In the genomic region with DNA sequence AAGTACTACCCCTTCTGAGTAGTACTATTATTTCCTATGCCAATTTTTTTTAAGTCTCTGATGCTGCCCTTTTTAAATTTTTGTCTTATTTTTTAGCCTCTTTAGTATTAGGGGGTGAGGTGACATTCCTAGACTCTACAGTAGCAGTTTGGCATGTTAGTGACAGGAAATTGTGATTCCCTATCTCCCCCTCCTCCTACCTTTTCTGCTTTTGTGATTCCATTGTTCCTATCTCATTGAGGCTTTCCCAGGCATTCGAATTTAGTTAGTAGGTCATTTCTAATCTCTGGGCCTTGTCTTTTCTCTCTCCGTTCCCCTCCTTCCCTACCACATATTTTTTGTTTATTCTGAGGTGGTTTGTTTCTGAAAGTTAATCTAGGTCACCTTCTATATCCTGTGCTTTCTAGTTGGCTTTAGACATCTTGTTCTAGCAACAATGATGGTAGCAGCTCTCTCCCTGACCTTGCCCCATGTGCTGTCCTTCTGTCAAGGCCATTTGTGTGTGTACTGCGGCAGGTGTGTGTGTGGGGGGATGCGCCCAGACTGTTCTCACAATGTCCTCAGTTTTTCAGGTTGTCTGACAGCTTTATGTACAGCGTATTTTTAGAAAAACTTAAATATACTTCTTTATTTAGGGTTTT, we compare ENCODE assay signal across 19 cellular contexts. TPM values are rescaled to one million over a fixed set of nuclear protein-coding genes. Genes with fewer than 3 reads are reported as not detected.
"Had no signal": no experiment of that assay in that cellular context is flagged by ENCODE, and none has a peak within 500 bp of the region (broad histone marks: within the 10 kb centered on the region; RNA-seq: fewer than 3 reads in every experiment).

No MANE protein-coding gene starts in this region.

- H3K27ac ChIP-seq: body of pancreas, colonic mucosa, esophagus squamous epithelium, psoas muscle, spleen, testis had no signal

- DNase-seq: activated CD4-positive, alpha-beta T cell treated with anti-CD3 and anti-CD28 coated beads, Interleukin-2, amount 10 ng/mL, durations not matched to agents 7 days and 5 days; activated effector memory CD4-positive, alpha-beta T cell treated with Interleukin-2 at 50 U/mL for 16 hours; amygdala; caudate nucleus; colonic mucosa; esophagus squamous epithelium; hypothalamus; kidney glomerular epithelial cell; mesenchymal stem cell; nephron progenitor cell; psoas muscle; spleen; stimulated activated naive CD8-positive, alpha-beta T cell treated with anti-CD3 and anti-CD28 coated beads, Interleukin-15, amount 100 ng/mL, for 72 hours; testis had no signal

- H3K9me3 ChIP-seq: body of pancreas, colonic mucosa, esophagus squamous epithelium, psoas muscle, spleen, testis had no signal

- H3K36me3 ChIP-seq: colonic mucosa had no signal

- ATAC-seq: body of pancreas; psoas muscle; sciatic nerve; stimulated activated naive CD8-positive, alpha-beta T cell treated with anti-CD3 and anti-CD28 coated beads, Interleukin-15, amount 100 ng/mL, for 72 hours had no signal

- H3K4me1 ChIP-seq: colonic mucosa, esophagus squamous epithelium, psoas muscle, spleen had no signal

- H3K27me3 ChIP-seq: body of pancreas, colonic mucosa, esophagus squamous epithelium, spleen, testis had no signal

- H3K4me3 ChIP-seq: body of pancreas, colonic mucosa, esophagus squamous epithelium, psoas muscle, spleen, testis had no signal

RNA-seq across cellular contexts. Expression of a gene that starts 31.6 kb away (rescaled TPM):
- total RNA-seq: fibroblast of villous mesenchyme, osteocyte had no signal

RNA-seq across cellular contexts. Expression of a gene that starts 50.9 kb away (rescaled TPM):
- total RNA-seq: esophagus squamous epithelium, fibroblast of villous mesenchyme, liver, osteocyte, testis had no signal
- polyA plus RNA-seq: liver had no signal
